ENCODE assay signal across 26 cellular contexts in the genomic region with DNA sequence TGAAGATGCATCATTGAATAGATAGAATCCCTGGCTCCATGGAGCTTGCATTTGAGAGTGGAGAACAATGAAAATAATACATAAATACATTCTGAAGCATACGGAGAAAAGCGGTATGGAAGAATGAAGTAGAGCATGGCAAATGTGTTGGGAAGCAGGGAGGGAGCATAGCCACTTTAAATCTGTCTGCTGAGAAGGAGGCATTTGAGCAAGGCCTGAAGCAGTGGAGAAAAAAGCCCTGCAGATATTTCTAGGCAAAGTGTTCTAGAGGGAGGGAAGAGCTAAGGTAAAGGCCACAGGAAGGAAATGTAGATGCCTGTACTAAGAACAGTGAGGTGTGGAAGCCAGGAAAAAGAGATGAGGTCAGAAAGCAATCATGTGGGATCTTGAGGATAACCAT.
"Had no signal": no experiment of that assay in that cellular context is flagged by ENCODE, and none has a peak within 500 bp of the region (broad histone marks: within the 10 kb centered on the region; RNA-seq: fewer than 3 reads in every experiment).

No MANE protein-coding gene starts in this region.

- FAIRE-seq: urothelium cell line had no signal

- ATAC-seq: stimulated activated effector memory CD8-positive, alpha-beta T cell treated with anti-CD3 and anti-CD28 coated beads, Interleukin-12 subunit alpha, Interleukin-12 subunit beta, amount 100 ng/mL, for 72 hours; stimulated activated memory B cell treated with anti-CD40 and anti-IgM and Interleukin-4, amounts not matched to agents 10 μg/mL and 1 μg/mL and 100 μg/mL, for 72 hours; stimulated activated naive B cell treated with anti-CD40 and anti-IgM and Interleukin-4, amounts not matched to agents 10 μg/mL and 1 μg/mL and 100 μg/mL, for 72 hours; stimulated activated naive CD8-positive, alpha-beta T cell treated with anti-CD3 and anti-CD28 coated beads, Interleukin-15, amount 100 ng/mL, for 72 hours; stimulated activated naive CD8-positive, alpha-beta T cell treated with anti-CD3 and anti-CD28 coated beads, Interleukin-15, Interleukin-2, amounts not matched to agents 100 U/mL and 50 U/mL, for 24 hours; upper lobe of right lung had no signal

- H3K4me3 ChIP-seq: stomach, suprapubic skin, testis, thoracic aorta, thyroid gland, tibial artery, tibial nerve, transverse colon, upper lobe of left lung, upper lobe of right lung, uterus, vagina had no signal

- H3K27ac ChIP-seq: stomach, suprapubic skin, testis, thoracic aorta, thyroid gland, tibial artery, tibial nerve, transverse colon, upper lobe of left lung, upper lobe of right lung, uterus, vagina had no signal

- H3K4me1 ChIP-seq: stomach, suprapubic skin, testis, thyroid gland, tibial artery, tibial nerve, transverse colon, upper lobe of left lung, upper lobe of right lung, uterus, vagina had no signal

- H3K27me3 ChIP-seq: stomach, suprapubic skin, testis, thyroid gland, tibial artery, tibial nerve, transverse colon, upper lobe of left lung, upper lobe of right lung, uterus, vagina had no signal

- DNase-seq: stimulated activated CD4-positive, alpha-beta T cell treated with anti-CD3 and anti-CD28 coated beads, Interleukin-2, amount 100 ng/mL, for 48 hours; stimulated activated CD4-positive, alpha-beta T cell treated with anti-CD3 and anti-CD28 coated beads, Interleukin-4, amount 100 ng/mL, for 1 hour; stimulated activated CD4-positive, alpha-beta T cell treated with anti-CD3 and anti-CD28 coated beads, Interleukin-4, amount 100 ng/mL, for 24 hours; stimulated activated CD4-positive, alpha-beta T cell treated with anti-CD3 and anti-CD28 coated beads, Interleukin-4, amount 100 ng/mL, for 4 hours; stimulated activated CD8-positive, alpha-beta memory T cell treated with anti-CD3 and anti-CD28 coated beads, Interleukin-4, amount 100 ng/mL, for 48 hours; stimulated activated naive B cell treated with anti-CD40 and anti-IgM and Interleukin-4, amounts not matched to agents 10 μg/mL and 1 μg/mL and 100 μg/mL, for 72 hours; stimulated activated naive CD4-positive, alpha-beta T cell; stimulated activated naive CD4-positive, alpha-beta T cell treated with Interleukin-2 at 50 U/mL for 16 hours; stimulated activated naive CD8-positive, alpha-beta T cell treated with anti-CD3 and anti-CD28 coated beads, Interleukin-15, amount 100 ng/mL, for 72 hours; stimulated activated naive CD8-positive, alpha-beta T cell treated with anti-CD3 and anti-CD28 coated beads, Interleukin-15, Interleukin-2, amounts not matched to agents 100 U/mL and 50 U/mL, for 24 hours; stomach; testis; thyroid gland; tibial artery; transverse colon; trophoblast cell; upper lobe of left lung; upper lobe of right lung; uterus had no signal

- H3K36me3 ChIP-seq: stomach, suprapubic skin, thoracic aorta, thyroid gland, tibial artery, tibial nerve, transverse colon, upper lobe of left lung, upper lobe of right lung, uterus, vagina had no signal

- H3K9me3 ChIP-seq: suprapubic skin, testis, thoracic aorta, thyroid gland, transverse colon, upper lobe of left lung, upper lobe of right lung, uterus, vagina had no signal
